23 cellular contexts compared by ENCODE assay signal in the genomic region with DNA sequence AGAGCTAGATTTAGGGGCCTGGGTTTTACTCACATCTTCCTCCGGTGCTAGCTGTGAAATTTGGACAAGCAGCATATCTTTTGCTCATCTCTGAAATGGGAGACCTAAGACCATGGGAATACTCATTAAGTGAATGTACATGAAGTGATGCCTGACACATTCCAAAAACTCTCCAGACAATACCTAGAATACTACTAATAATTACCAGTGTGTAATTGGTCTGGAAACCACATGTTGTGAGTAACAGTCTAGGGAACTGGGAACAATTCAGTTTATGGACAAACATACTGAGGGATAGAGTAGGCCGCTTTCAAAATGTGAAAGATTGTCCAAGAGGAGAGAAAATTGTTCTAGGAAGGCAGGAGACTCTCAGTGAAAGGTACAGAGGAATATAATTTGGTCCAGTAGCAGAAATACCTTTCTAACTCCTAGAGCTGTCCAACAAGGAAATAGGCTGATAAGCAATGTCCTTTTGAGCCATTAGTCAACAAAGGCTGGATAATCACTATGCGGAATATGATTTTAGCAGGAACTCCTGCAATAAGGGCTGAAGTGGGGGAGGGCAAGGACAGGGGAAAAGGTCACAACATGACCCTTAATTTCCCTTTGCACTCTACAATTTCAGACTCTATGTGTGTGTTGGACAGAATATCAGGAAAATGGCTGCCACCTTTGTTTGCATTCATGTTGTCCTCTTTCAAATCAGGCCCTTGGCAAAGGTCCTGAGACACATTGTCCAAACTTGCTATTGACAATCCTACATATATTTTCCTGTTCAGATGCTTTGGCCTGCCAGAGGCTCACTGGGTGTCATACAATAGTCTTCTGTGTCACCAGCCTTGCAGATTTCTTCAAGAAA.
"Had no signal": no experiment of that assay in that cellular context is flagged by ENCODE, and none has a peak within 500 bp of the region (broad histone marks: within the 10 kb centered on the region; RNA-seq: fewer than 3 reads in every experiment).

No MANE protein-coding gene starts in this region.

- FAIRE-seq: endothelial cell of umbilical vein had no signal

- H3K27ac ChIP-seq: hepatocyte, lower lobe of right lung, spleen, thyroid gland had no signal

- DNase-seq: activated gamma-delta T cell treated with Interleukin-2 at 50 U/mL for 16 hours; activated T-cell treated with anti-CD3 and anti-CD28 coated beads, Interleukin-2, amount 50 U/mL, for 1 hour; effector memory CD8-positive, alpha-beta T cell; foreskin melanocyte; glutamatergic neuron; immature natural killer cell; kidney glomerular epithelial cell; lower lobe of right lung; mesendoderm; naive B cell; nucleus accumbens; posterior cingulate gyrus; retina; spleen; stimulated activated CD4-positive, alpha-beta T cell treated with anti-CD3 and anti-CD28 coated beads, Interleukin-4, amount 100 ng/mL, for 24 hours; stimulated activated naive CD8-positive, alpha-beta T cell treated with anti-CD3 and anti-CD28 coated beads, Interleukin-15, Interleukin-2, amounts not matched to agents 100 U/mL and 50 U/mL, for 24 hours; substantia nigra; T-helper 9 cell; thyroid gland had no signal

- H3K4me1 ChIP-seq: lower lobe of right lung, spleen, thyroid gland had no signal

- H3K27me3 ChIP-seq: hepatocyte, spleen, thyroid gland had no signal

- H3K9me3 ChIP-seq: lower lobe of right lung, spleen, thyroid gland had no signal

- H3K4me3 ChIP-seq: hepatocyte, lower lobe of right lung, spleen, thyroid gland had no signal

- H3K36me3 ChIP-seq: lower lobe of right lung, spleen, thyroid gland had no signal

- ATAC-seq: effector memory CD8-positive, alpha-beta T cell; esophagus mucosa; lower lobe of right lung; stimulated activated naive CD8-positive, alpha-beta T cell treated with anti-CD3 and anti-CD28 coated beads, Interleukin-15, Interleukin-2, amounts not matched to agents 100 U/mL and 50 U/mL, for 24 hours; WTC11 had no signal
